In genomic region chr10:35386594-35387174, GRCh38 we compare ENCODE assay signal across 9 cellular contexts. TPM values are rescaled to one million over a fixed set of nuclear protein-coding genes. Genes with fewer than 3 reads are reported as not detected.
A peak's percentile ranks its signal among the peaks of the same experiment; 100 is the strongest.
DNase-seq lines count a peak whose midpoint lies in the region; ATAC-seq and TF ChIP-seq lines count a peak whose summit lies in the region.
"Had no signal": no experiment of that assay in that cellular context is flagged by ENCODE, and none has a peak within 500 bp of the region (broad histone marks: within the 10 kb centered on the region; RNA-seq: fewer than 3 reads in every experiment).

No MANE protein-coding gene starts in this region.

- H3K27me3 ChIP-seq in fibroblast of lung (ENCODE audit: control insufficient read depth, insufficient read depth, low read length) = no peaks in the 10 kb centered on the region
- H3K27me3 ChIP-seq in esophagus muscularis mucosa = no peaks in the 10 kb centered on the region

- H3K36me3 ChIP-seq in fibroblast of lung (ENCODE audit: control insufficient read depth, insufficient read depth, low read length) (no peaks in the 10 kb centered on the region), esophagus muscularis mucosa (no peaks in the 10 kb centered on the region)

- H3K4me1 ChIP-seq in fibroblast of lung (ENCODE audit: control insufficient read depth, extremely low read depth, insufficient read depth, low read length) (peaks cover 7% of the 10 kb centered on the region), esophagus muscularis mucosa (peaks cover 40 to 66% (median 42%) of the 10 kb centered on the region in 4 donors)

- ATAC-seq in HG02970 (IDR thresholded peaks at IDR 0.05; ENCODE audit: low FRiP score, unreplicated experiment) (no peak), HG03175 (IDR thresholded peaks at IDR 0.05; ENCODE audit: unreplicated experiment) (no peak)

- TF ChIP-seq CTCF in fibroblast of lung (conservative IDR thresholded peaks at IDR 0.05 in 1 of 2, IDR thresholded peaks at IDR 0.05 in 1 of 2; ENCODE audit: low read depth in 1 of 2, low read length in 2 of 2) (no peak), esophagus muscularis mucosa (IDR thresholded peaks at IDR 0.05) (no peak)

- peaks cover 64% of the 10 kb centered on the region for H3K79me2 ChIP-seq in fibroblast of lung (ENCODE audit: control insufficient read depth, insufficient read depth, low read length)

- no peaks in the 10 kb centered on the region for H4K20me1 ChIP-seq in fibroblast of lung (ENCODE audit: control insufficient read depth, extremely low read depth, insufficient read depth, low read length)

- DNase-seq in NCI-H146 (lab: John Stamatoyannopoulos, UW) = peak; percentile 20
- no peak for DNase-seq in NCI-H146 treated with DMSO at 0.1 percent for 48 hours (lab: John Stamatoyannopoulos, UW; ENCODE audit: unreplicated experiment)
- DNase-seq in RPMI7951 (ENCODE audit: low read depth) = peak; percentile 53
- peak; percentile 27 to 53 for DNase-seq in fibroblast of lung (ENCODE audit: low read depth in 2 of 2)
- DNase-seq in renal cortical epithelial cell (ENCODE audit: low read depth) = peak; percentile 72
- DNase-seq in esophagus muscularis mucosa (ENCODE audit: extremely low spot score) = no peak
- DNase-seq: stimulated activated CD8-positive, alpha-beta memory T cell treated with anti-CD3 and anti-CD28 coated beads, Interleukin-4, amount 100 ng/mL, for 48 hours had no signal

- intact Hi-C loops in esophagus muscularis mucosa (cut with DNase I) = no loop called here

- H3K4me3 ChIP-seq in fibroblast of lung (replicated peaks in 1 of 4; ENCODE audit: control extremely low read depth in 1 of 4, insufficient read depth in 1 of 4, low read depth in 3 of 4, low read length in 4 of 4) (no peak overlapping the region), esophagus muscularis mucosa (no peak overlapping the region)

- H3K9me3 ChIP-seq in fibroblast of lung (ENCODE audit: control insufficient read depth, insufficient read depth, low read depth, low read length) = no peaks in the 10 kb centered on the region
- peaks cover 0 to 11% (median 6%) of the 10 kb centered on the region in 4 donors for H3K9me3 ChIP-seq in esophagus muscularis mucosa

- H3K9ac ChIP-seq in fibroblast of lung (ENCODE audit: insufficient read depth, low read length) = no peak overlapping the region

- no peak overlapping the region for H3K4me2 ChIP-seq in fibroblast of lung (ENCODE audit: extremely low read depth, insufficient read depth, low read length)

- WGBS in esophagus muscularis mucosa = 62% methylated on average over 5 of the region's 5 CpGs

- H3K27ac ChIP-seq in fibroblast of lung (ENCODE audit: insufficient read depth, low read length) (no peak overlapping the region), esophagus muscularis mucosa (replicated peaks in 1 of 4) (no peak overlapping the region)

- no peak for TF ChIP-seq EP300 in esophagus muscularis mucosa (IDR thresholded peaks at IDR 0.05)

- no peak for TF ChIP-seq POLR2A in esophagus muscularis mucosa (IDR thresholded peaks at IDR 0.05; ENCODE audit: low read depth)

- H2AFZ ChIP-seq in fibroblast of lung (ENCODE audit: low read length) = no peak overlapping the region

RNA-seq across cellular contexts. Expression of gene CCNY, which starts 50.4 kb away (rescaled TPM):
- 35.3 and 44.2 TPM in 2 replicates for total RNA-seq in RPMI7951 (2014; rRNA removed; shearing (Covaris generic))
- total RNA-seq in fibroblast of lung (34.7 and 38.5 TPM in 2 replicates), renal cortical epithelial cell (59.3 and 66.3 TPM in 2 replicates), esophagus muscularis mucosa (10 to 100 TPM; 36.6 to 53.5 (median 47.0) TPM)
- 66.4 and 74.5 TPM in 2 replicates for polyA plus RNA-seq in fibroblast of lung
- 40.1 and 53.4 TPM in 2 replicates for polyA plus RNA-seq in fibroblast of lung (2012)
- polyA minus RNA-seq in fibroblast of lung (ENCODE audit: low replicate concordance) = 19.9 and 87.6 TPM in 2 replicates

Comparison
In these comparisons a context has a peak if more than half of its experiments do, and no peak if none do; other contexts are left out.
1. DNase-seq: peak in NCI-H146 (single experiment), RPMI7951 (single experiment), fibroblast of lung (2 of 2) and renal cortical epithelial cell (single experiment); none in NCI-H146 treated with DMSO at 0.1 percent for 48 hours (single experiment) and esophagus muscularis mucosa (single experiment).